In the genomic region with DNA sequence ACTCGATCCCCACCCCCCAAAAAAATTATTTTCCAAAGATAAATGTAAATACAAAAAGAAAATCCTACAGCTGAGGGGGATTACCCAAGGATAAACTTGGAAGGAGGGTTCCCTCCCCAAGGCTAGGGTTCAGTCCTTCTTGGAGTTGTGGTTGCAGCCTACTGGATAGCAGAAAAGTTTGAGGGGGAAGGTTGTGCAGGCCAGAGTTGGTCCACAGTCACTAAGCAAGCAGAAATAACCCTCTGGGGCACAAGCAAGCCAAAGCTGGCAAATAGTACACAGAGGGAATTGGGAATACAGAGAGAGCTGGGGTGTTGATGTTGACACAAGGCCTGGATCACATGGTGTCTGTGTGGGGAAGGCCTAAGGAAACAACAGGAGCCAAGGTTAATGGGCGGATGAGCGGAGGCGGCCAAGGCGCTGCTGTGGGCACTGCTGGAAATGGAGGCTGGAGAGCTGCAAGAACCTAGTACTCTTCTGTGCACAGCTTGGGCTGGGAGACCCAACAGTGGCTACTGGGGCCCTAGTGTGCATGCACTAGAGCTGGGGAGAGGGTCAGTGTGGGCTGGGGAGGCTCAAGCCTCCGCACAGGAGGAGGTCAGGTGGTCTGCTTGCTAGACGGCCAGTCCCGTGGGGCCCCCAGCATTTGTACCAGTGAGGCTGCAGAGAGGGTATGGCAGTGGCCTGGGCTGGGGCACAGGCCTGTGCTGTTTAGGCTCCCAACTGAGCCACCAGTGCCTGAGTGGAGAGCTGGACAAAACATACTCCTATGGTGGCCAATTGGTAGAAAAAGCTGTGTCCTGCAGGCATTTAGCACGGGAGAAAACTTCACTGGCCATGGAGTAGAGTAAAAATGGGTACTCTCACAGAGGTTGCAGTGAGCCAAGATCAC, we compare ENCODE assay signal across 1 cellular context.
TF ChIP-seq lines count a peak whose summit lies in the region.

No MANE protein-coding gene starts in this region.

TF ChIP-seq in HepG2, 621 proteins besides CTCF, POLR2A, EP300 and RAD21 (continued from another document and continues in another):
- TF ChIP-seq, protein P1, sequence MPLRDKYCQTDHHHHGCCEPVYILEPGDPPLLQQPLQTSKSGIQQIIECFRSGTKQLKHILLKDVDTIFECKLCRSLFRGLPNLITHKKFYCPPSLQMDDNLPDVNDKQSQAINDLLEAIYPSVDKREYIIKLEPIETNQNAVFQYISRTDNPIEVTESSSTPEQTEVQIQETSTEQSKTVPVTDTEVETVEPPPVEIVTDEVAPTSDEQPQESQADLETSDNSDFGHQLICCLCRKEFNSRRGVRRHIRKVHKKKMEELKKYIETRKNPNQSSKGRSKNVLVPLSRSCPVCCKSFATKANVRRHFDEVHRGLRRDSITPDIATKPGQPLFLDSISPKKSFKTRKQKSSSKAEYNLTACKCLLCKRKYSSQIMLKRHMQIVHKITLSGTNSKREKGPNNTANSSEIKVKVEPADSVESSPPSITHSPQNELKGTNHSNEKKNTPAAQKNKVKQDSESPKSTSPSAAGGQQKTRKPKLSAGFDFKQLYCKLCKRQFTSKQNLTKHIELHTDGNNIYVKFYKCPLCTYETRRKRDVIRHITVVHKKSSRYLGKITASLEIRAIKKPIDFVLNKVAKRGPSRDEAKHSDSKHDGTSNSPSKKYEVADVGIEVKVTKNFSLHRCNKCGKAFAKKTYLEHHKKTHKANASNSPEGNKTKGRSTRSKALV (CRISPR knock-in tag; IDR thresholded peaks at IDR 0.05): peak; percentile 81
- TF ChIP-seq, protein P2, sequence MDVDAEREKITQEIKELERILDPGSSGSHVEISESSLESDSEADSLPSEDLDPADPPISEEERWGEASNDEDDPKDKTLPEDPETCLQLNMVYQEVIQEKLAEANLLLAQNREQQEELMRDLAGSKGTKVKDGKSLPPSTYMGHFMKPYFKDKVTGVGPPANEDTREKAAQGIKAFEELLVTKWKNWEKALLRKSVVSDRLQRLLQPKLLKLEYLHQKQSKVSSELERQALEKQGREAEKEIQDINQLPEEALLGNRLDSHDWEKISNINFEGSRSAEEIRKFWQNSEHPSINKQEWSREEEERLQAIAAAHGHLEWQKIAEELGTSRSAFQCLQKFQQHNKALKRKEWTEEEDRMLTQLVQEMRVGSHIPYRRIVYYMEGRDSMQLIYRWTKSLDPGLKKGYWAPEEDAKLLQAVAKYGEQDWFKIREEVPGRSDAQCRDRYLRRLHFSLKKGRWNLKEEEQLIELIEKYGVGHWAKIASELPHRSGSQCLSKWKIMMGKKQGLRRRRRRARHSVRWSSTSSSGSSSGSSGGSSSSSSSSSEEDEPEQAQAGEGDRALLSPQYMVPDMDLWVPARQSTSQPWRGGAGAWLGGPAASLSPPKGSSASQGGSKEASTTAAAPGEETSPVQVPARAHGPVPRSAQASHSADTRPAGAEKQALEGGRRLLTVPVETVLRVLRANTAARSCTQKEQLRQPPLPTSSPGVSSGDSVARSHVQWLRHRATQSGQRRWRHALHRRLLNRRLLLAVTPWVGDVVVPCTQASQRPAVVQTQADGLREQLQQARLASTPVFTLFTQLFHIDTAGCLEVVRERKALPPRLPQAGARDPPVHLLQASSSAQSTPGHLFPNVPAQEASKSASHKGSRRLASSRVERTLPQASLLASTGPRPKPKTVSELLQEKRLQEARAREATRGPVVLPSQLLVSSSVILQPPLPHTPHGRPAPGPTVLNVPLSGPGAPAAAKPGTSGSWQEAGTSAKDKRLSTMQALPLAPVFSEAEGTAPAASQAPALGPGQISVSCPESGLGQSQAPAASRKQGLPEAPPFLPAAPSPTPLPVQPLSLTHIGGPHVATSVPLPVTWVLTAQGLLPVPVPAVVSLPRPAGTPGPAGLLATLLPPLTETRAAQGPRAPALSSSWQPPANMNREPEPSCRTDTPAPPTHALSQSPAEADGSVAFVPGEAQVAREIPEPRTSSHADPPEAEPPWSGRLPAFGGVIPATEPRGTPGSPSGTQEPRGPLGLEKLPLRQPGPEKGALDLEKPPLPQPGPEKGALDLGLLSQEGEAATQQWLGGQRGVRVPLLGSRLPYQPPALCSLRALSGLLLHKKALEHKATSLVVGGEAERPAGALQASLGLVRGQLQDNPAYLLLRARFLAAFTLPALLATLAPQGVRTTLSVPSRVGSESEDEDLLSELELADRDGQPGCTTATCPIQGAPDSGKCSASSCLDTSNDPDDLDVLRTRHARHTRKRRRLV (CRISPR knock-in tag; IDR thresholded peaks at IDR 0.05): peak; percentile 83; the same call in 1 of the 2 replicates
- TF ChIP-seq, protein P3, sequence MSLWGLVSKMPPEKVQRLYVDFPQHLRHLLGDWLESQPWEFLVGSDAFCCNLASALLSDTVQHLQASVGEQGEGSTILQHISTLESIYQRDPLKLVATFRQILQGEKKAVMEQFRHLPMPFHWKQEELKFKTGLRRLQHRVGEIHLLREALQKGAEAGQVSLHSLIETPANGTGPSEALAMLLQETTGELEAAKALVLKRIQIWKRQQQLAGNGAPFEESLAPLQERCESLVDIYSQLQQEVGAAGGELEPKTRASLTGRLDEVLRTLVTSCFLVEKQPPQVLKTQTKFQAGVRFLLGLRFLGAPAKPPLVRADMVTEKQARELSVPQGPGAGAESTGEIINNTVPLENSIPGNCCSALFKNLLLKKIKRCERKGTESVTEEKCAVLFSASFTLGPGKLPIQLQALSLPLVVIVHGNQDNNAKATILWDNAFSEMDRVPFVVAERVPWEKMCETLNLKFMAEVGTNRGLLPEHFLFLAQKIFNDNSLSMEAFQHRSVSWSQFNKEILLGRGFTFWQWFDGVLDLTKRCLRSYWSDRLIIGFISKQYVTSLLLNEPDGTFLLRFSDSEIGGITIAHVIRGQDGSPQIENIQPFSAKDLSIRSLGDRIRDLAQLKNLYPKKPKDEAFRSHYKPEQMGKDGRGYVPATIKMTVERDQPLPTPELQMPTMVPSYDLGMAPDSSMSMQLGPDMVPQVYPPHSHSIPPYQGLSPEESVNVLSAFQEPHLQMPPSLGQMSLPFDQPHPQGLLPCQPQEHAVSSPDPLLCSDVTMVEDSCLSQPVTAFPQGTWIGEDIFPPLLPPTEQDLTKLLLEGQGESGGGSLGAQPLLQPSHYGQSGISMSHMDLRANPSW (CRISPR knock-in tag; IDR thresholded peaks at IDR 0.05; ENCODE audit: borderline replicate concordance): 0 out of 2 replicates have a peak, but pooled peaks have one; percentile 53
- TF ChIP-seq AGO1 (IDR thresholded peaks at IDR 0.05; ENCODE audit: low read depth, low read length, poor library complexity, severe bottlenecking): no peak
- 0 out of 2 replicates have a peak, but pooled peaks have one; percentile 19 for TF ChIP-seq MTF2 (CRISPR knock-in tag; IDR thresholded peaks at IDR 0.05; ENCODE audit: borderline replicate concordance)
- peak; percentile 67; the same call in 1 of the 2 replicates for TF ChIP-seq ZSCAN29 (CRISPR knock-in tag; conservative IDR thresholded peaks at IDR 0.05)
- TF ChIP-seq GATAD1 (CRISPR knock-in tag; IDR thresholded peaks at IDR 0.05): peak; percentile 78; the same call in 1 of the 2 replicates
- TF ChIP-seq MZF1 (CRISPR knock-in tag; IDR thresholded peaks at IDR 0.05; ENCODE audit: borderline replicate concordance): no peak
- TF ChIP-seq HNRNPL (IDR thresholded peaks at IDR 0.05; ENCODE audit: low read depth, low read length): 0 out of 2 replicates have a peak, but pooled peaks have one; percentile 60
- peak; percentile 86; the same call in 1 of the 2 replicates for TF ChIP-seq ZNF430 (CRISPR knock-in tag; IDR thresholded peaks at IDR 0.05)
- TF ChIP-seq BHLHE40 (IDR thresholded peaks at IDR 0.05; ENCODE audit: low read length): 0 out of 2 replicates have a peak, but pooled peaks have one; percentile 13
- no peak for TF ChIP-seq NONO (IDR thresholded peaks at IDR 0.05)
- peak; percentile 90 for TF ChIP-seq NONO (CRISPR knock-in tag; conservative IDR thresholded peaks at IDR 0.05)
- peak; percentile 12; the same call in 1 of the 2 replicates for TF ChIP-seq ZNF724P (CRISPR knock-in tag; IDR thresholded peaks at IDR 0.05; ENCODE audit: borderline replicate concordance)
- peak; percentile 31 for TF ChIP-seq ZNF567 (CRISPR knock-in tag; IDR thresholded peaks at IDR 0.05; ENCODE audit: borderline replicate concordance)
- no peak for TF ChIP-seq GFI1 (CRISPR knock-in tag; IDR thresholded peaks at IDR 0.05; ENCODE audit: borderline replicate concordance)
- TF ChIP-seq, protein P4, sequence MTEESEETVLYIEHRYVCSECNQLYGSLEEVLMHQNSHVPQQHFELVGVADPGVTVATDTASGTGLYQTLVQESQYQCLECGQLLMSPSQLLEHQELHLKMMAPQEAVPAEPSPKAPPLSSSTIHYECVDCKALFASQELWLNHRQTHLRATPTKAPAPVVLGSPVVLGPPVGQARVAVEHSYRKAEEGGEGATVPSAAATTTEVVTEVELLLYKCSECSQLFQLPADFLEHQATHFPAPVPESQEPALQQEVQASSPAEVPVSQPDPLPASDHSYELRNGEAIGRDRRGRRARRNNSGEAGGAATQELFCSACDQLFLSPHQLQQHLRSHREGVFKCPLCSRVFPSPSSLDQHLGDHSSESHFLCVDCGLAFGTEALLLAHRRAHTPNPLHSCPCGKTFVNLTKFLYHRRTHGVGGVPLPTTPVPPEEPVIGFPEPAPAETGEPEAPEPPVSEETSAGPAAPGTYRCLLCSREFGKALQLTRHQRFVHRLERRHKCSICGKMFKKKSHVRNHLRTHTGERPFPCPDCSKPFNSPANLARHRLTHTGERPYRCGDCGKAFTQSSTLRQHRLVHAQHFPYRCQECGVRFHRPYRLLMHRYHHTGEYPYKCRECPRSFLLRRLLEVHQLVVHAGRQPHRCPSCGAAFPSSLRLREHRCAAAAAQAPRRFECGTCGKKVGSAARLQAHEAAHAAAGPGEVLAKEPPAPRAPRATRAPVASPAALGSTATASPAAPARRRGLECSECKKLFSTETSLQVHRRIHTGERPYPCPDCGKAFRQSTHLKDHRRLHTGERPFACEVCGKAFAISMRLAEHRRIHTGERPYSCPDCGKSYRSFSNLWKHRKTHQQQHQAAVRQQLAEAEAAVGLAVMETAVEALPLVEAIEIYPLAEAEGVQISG (CRISPR knock-in tag; IDR thresholded peaks at IDR 0.05): peak; percentile 77
- TF ChIP-seq ZNF792 (CRISPR knock-in tag; IDR thresholded peaks at IDR 0.05): 0 out of 2 replicates have a peak, but pooled peaks have one; percentile 72
- TF ChIP-seq SALL2 (CRISPR knock-in tag; IDR thresholded peaks at IDR 0.05): peak; percentile 76; the same call in 1 of the 2 replicates
- TF ChIP-seq, protein P5, sequence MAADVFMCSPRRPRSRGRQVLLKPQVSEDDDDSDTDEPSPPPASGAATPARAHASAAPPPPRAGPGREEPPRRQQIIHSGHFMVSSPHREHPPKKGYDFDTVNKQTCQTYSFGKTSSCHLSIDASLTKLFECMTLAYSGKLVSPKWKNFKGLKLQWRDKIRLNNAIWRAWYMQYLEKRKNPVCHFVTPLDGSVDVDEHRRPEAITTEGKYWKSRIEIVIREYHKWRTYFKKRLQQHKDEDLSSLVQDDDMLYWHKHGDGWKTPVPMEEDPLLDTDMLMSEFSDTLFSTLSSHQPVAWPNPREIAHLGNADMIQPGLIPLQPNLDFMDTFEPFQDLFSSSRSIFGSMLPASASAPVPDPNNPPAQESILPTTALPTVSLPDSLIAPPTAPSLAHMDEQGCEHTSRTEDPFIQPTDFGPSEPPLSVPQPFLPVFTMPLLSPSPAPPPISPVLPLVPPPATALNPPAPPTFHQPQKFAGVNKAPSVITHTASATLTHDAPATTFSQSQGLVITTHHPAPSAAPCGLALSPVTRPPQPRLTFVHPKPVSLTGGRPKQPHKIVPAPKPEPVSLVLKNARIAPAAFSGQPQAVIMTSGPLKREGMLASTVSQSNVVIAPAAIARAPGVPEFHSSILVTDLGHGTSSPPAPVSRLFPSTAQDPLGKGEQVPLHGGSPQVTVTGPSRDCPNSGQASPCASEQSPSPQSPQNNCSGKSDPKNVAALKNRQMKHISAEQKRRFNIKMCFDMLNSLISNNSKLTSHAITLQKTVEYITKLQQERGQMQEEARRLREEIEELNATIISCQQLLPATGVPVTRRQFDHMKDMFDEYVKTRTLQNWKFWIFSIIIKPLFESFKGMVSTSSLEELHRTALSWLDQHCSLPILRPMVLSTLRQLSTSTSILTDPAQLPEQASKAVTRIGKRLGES (CRISPR knock-in tag; IDR thresholded peaks at IDR 0.05; ENCODE audit: borderline replicate concordance): peak; percentile 83
- TF ChIP-seq SYNCRIP (IDR thresholded peaks at IDR 0.05; ENCODE audit: insufficient read depth, low read depth, low read length): no peak
- TF ChIP-seq KDM4B (CRISPR knock-in tag; IDR thresholded peaks at IDR 0.05): peak; percentile 63; the same call in 1 of the 2 replicates
- no peak for TF ChIP-seq ZNF530 (CRISPR knock-in tag; IDR thresholded peaks at IDR 0.05; ENCODE audit: low read depth)
- TF ChIP-seq SP4 (CRISPR knock-in tag; IDR thresholded peaks at IDR 0.05): peak; percentile 74; the same call in 1 of the 2 replicates
- TF ChIP-seq KLF12 (CRISPR knock-in tag; IDR thresholded peaks at IDR 0.05; ENCODE audit: borderline replicate concordance): peak; percentile 73; the same call in 1 of the 2 replicates
- TF ChIP-seq JDP2 (CRISPR knock-in tag; IDR thresholded peaks at IDR 0.05; ENCODE audit: borderline replicate concordance): no peak
- no peak for TF ChIP-seq ZNF713 (CRISPR knock-in tag; IDR thresholded peaks at IDR 0.05)
- no peak for TF ChIP-seq ZFYVE20 (CRISPR knock-in tag; IDR thresholded peaks at IDR 0.05; ENCODE audit: borderline replicate concordance, low read depth)
- TF ChIP-seq, protein P6, sequence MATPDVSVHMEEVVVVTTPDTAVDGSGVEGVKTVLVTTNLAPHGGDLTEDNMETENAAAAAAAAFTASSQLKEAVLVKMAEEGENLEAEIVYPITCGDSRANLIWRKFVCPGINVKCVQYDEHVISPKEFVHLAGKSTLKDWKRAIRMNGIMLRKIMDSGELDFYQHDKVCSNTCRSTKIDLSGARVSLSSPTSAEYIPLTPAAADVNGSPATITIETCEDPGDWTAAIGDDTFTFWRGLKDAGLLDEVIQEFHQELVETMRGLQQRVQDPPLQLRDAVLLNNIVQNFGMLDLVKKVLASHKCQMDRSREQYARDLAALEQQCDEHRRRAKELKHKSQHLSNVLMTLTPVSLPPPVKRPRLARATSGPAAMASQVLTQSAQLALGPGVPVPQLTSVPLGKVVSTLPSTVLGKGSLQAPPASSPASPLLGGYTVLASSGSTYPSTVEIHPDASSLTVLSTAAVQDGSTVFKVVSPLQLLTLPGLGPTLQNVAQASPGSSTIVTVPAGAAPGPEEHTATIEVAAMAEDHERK (CRISPR knock-in tag; IDR thresholded peaks at IDR 0.05; ENCODE audit: low read depth): no peak
- peak; percentile 72 for TF ChIP-seq ISL2 (CRISPR knock-in tag; IDR thresholded peaks at IDR 0.05)
- peak; percentile 88 for TF ChIP-seq FOXA1 (IDR thresholded peaks at IDR 0.05)
- TF ChIP-seq FOXA1 (CRISPR knock-in tag; IDR thresholded peaks at IDR 0.05): peak; percentile 100
- TF ChIP-seq NR2C2 (CRISPR knock-in tag; IDR thresholded peaks at IDR 0.05; ENCODE audit: borderline replicate concordance): 0 out of 2 replicates have a peak, but pooled peaks have one; percentile 15
- TF ChIP-seq, protein P7, sequence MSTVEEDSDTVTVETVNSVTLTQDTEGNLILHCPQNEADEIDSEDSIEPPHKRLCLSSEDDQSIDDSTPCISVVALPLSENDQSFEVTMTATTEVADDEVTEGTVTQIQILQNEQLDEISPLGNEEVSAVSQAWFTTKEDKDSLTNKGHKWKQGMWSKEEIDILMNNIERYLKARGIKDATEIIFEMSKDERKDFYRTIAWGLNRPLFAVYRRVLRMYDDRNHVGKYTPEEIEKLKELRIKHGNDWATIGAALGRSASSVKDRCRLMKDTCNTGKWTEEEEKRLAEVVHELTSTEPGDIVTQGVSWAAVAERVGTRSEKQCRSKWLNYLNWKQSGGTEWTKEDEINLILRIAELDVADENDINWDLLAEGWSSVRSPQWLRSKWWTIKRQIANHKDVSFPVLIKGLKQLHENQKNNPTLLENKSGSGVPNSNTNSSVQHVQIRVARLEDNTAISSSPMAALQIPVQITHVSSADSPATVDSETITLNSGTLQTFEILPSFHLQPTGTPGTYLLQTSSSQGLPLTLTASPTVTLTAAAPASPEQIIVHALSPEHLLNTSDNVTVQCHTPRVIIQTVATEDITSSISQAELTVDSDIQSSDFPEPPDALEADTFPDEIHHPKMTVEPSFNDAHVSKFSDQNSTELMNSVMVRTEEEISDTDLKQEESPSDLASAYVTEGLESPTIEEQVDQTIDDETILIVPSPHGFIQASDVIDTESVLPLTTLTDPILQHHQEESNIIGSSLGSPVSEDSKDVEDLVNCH (CRISPR knock-in tag; IDR thresholded peaks at IDR 0.05): no peak
